Comparison of ENCODE assay signal across 15 cellular contexts in genomic region chr19:19602136-19602712, GRCh38.
DNase-seq lines count a peak whose midpoint lies in the region; ATAC-seq lines count a peak whose summit lies in the region.
"Had no signal": no experiment of that assay in that cellular context is flagged by ENCODE, and none has a peak within 500 bp of the region (broad histone marks: within the 10 kb centered on the region; RNA-seq: fewer than 3 reads in every experiment).

No MANE protein-coding gene starts in this region.

- peaks cover 74% of the 10 kb centered on the region for H3K4me1 Mint-ChIP-seq in activated naive CD8-positive, alpha-beta T cell treated with anti-CD3 and anti-CD28 coated beads, Interleukin-2, amount 50 U/mL, for 24 hours
- H3K4me1 Mint-ChIP-seq in stimulated activated memory B cell treated with anti-CD40 and anti-IgM and Interleukin-4, amounts not matched to agents 10 μg/mL and 1 μg/mL and 100 μg/mL, for 72 hours, result peaks cover 61% of the 10 kb centered on the region

- H3K9me3 Mint-ChIP-seq in activated naive CD8-positive, alpha-beta T cell treated with anti-CD3 and anti-CD28 coated beads, Interleukin-2, amount 50 U/mL, for 24 hours, result no peaks in the 10 kb centered on the region
- no peaks in the 10 kb centered on the region for H3K9me3 Mint-ChIP-seq in stimulated activated memory B cell treated with anti-CD40 and anti-IgM and Interleukin-4, amounts not matched to agents 10 μg/mL and 1 μg/mL and 100 μg/mL, for 72 hours

- no peaks in the 10 kb centered on the region for H3K27me3 Mint-ChIP-seq in activated naive CD8-positive, alpha-beta T cell treated with anti-CD3 and anti-CD28 coated beads, Interleukin-2, amount 50 U/mL, for 24 hours
- H3K27me3 Mint-ChIP-seq in stimulated activated memory B cell treated with anti-CD40 and anti-IgM and Interleukin-4, amounts not matched to agents 10 μg/mL and 1 μg/mL and 100 μg/mL, for 72 hours, result no peaks in the 10 kb centered on the region

- H3K27ac Mint-ChIP-seq in activated naive CD8-positive, alpha-beta T cell treated with anti-CD3 and anti-CD28 coated beads, Interleukin-2, amount 50 U/mL, for 24 hours, result peak overlapping the region; percentile 87
- H3K27ac Mint-ChIP-seq in stimulated activated memory B cell treated with anti-CD40 and anti-IgM and Interleukin-4, amounts not matched to agents 10 μg/mL and 1 μg/mL and 100 μg/mL, for 72 hours, result peak overlapping the region; percentile 94

- H3K4me3 Mint-ChIP-seq in activated naive CD8-positive, alpha-beta T cell treated with anti-CD3 and anti-CD28 coated beads, Interleukin-2, amount 50 U/mL, for 24 hours, result no peak overlapping the region
- no peak overlapping the region for H3K4me3 Mint-ChIP-seq in stimulated activated memory B cell treated with anti-CD40 and anti-IgM and Interleukin-4, amounts not matched to agents 10 μg/mL and 1 μg/mL and 100 μg/mL, for 72 hours

- no peak for ATAC-seq in activated naive CD8-positive, alpha-beta T cell treated with anti-CD3 and anti-CD28 coated beads, Interleukin-2, amount 50 U/mL, for 24 hours
- ATAC-seq in stimulated activated memory B cell treated with anti-CD40 and anti-IgM and Interleukin-4, amounts not matched to agents 10 μg/mL and 1 μg/mL and 100 μg/mL, for 72 hours, result no peak
- ATAC-seq in HG03432 (IDR thresholded peaks at IDR 0.05; ENCODE audit: unreplicated experiment) (no peak), HG02642 (IDR thresholded peaks at IDR 0.05; ENCODE audit: poor library complexity, unreplicated experiment) (no peak)
- ATAC-seq: A549, upper lobe of right lung had no signal

- DNase-seq in activated CD8-positive, alpha-beta memory T cell treated with anti-CD3 and anti-CD28 coated beads, Interleukin-2, amount 50 U/mL, for 4 hours, result peak; percentile 28
- DNase-seq in activated CD8-positive, alpha-beta memory T cell treated with anti-CD3 and anti-CD28 coated beads for 24 hours, result no peak
- DNase-seq in T-helper 22 cell (ENCODE audit: low read depth) (peak; percentile 67), NCI-H2029 (lab: John Stamatoyannopoulos, UW) (no peak)
- DNase-seq in activated naive CD8-positive, alpha-beta T cell treated with anti-CD3 and anti-CD28 coated beads, Interleukin-2, amount 50 U/mL, for 24 hours, result no peak
- DNase-seq: caudate nucleus, erythroblast, hippocampal formation, nucleus accumbens, SW 1271, upper lobe of right lung had no signal

- peaks cover 7% of the 10 kb centered on the region for H3K36me3 Mint-ChIP-seq in activated naive CD8-positive, alpha-beta T cell treated with anti-CD3 and anti-CD28 coated beads, Interleukin-2, amount 50 U/mL, for 24 hours (ENCODE audit: low read depth)
- H3K36me3 Mint-ChIP-seq in stimulated activated memory B cell treated with anti-CD40 and anti-IgM and Interleukin-4, amounts not matched to agents 10 μg/mL and 1 μg/mL and 100 μg/mL, for 72 hours, result peaks cover 34% of the 10 kb centered on the region

Comparison
In these comparisons a context has a peak if more than half of its experiments do, and no peak if none do; other contexts are left out.
1. DNase-seq: peak in activated CD8-positive, alpha-beta memory T cell treated with anti-CD3 and anti-CD28 coated beads, Interleukin-2, amount 50 U/mL, for 4 hours (single experiment) and T-helper 22 cell (single experiment); none in activated CD8-positive, alpha-beta memory T cell treated with anti-CD3 and anti-CD28 coated beads for 24 hours (single experiment), activated naive CD8-positive, alpha-beta T cell treated with anti-CD3 and anti-CD28 coated beads, Interleukin-2, amount 50 U/mL, for 24 hours (single experiment) and NCI-H2029 (single experiment).